Comparison of ENCODE assay signal across 24 cellular contexts in genomic region chr1:61224609-61225008, GRCh38.
DNase-seq lines count a peak whose midpoint lies in the region; ATAC-seq and TF ChIP-seq lines count a peak whose summit lies in the region.
"Had no signal": no experiment of that assay in that cellular context is flagged by ENCODE, and none has a peak within 500 bp of the region (broad histone marks: within the 10 kb centered on the region; RNA-seq: fewer than 3 reads in every experiment).

No MANE protein-coding gene starts in this region.

- no peak overlapping the region for H3K27ac ChIP-seq in thyroid gland
- H3K27ac ChIP-seq: C4-2B, hepatocyte, HL-60, neural progenitor cell, suprapubic skin had no signal

- no peaks in the 10 kb centered on the region for H3K36me3 ChIP-seq in thyroid gland
- H3K36me3 ChIP-seq: ascending aorta, neural progenitor cell, suprapubic skin had no signal

- ATAC-seq in Right ventricle myocardium inferior (peak; percentile 74), left cardiac atrium (peak; percentile 67 to 68), GM21723 (IDR thresholded peaks at IDR 0.05; ENCODE audit: unreplicated experiment) (no peak)
- ATAC-seq: activated CD8-positive, alpha-beta T cell treated with anti-CD3 and anti-CD28 coated beads, Interleukin-2, amount 10 ng/mL, durations not matched to agents 7 days and 5 days; activated T-cell treated with anti-CD3 and anti-CD28 coated beads, Interleukin-2, amount 50 U/mL, for 4 hours had no signal

- H3K4me3 ChIP-seq in thyroid gland (replicated peaks in 1 of 3), result no peak overlapping the region
- H3K4me3 ChIP-seq: ascending aorta, hepatocyte, neural progenitor cell, suprapubic skin had no signal

- TF ChIP-seq CTCF in thyroid gland (IDR thresholded peaks at IDR 0.05), result no peak

- no peak for DNase-seq in Right ventricle myocardium inferior (ENCODE audit: missing footprints)
- DNase-seq in cardiac septum (ENCODE audit: low spot score), result no peak
- DNase-seq in NCI-H524 (lab: John Stamatoyannopoulos, UW), result peak; percentile 83
- DNase-seq in left cardiac atrium, result peak; percentile 20
- peak; percentile 66 to 67 for DNase-seq in thyroid gland
- DNase-seq in stimulated activated CD4-positive, alpha-beta T cell treated with anti-CD3 and anti-CD28 coated beads, Interleukin-4, amount 100 ng/mL, for 1 hour, result no peak
- DNase-seq in activated T-cell treated with anti-CD3 and anti-CD28 coated beads, Interleukin-2, amount 50 U/mL, for 1 hour, result no peak
- DNase-seq: ACHN; activated B cell treated with CpG ODN at 0.5 μM for 24 hours; activated CD8-positive, alpha-beta T cell treated with anti-CD3 and anti-CD28 coated beads, Interleukin-2, amount 10 ng/mL, durations not matched to agents 7 days and 5 days; activated naive CD4-positive, alpha-beta T cell treated with anti-CD3 and anti-CD28 coated beads, Interleukin-2, amount 50 U/mL, for 16 hours; activated T-cell treated with anti-CD3 and anti-CD28 coated beads, Interleukin-2, amount 50 U/mL, for 4 hours; HCEC 1CT; MM.1S; NCI-H1694 treated with DMSO at 0.1 percent for 48 hours; NCI-H82; stimulated activated CD8-positive, alpha-beta memory T cell treated with anti-CD3 and anti-CD28 coated beads, Interleukin-4, amount 100 ng/mL, for 48 hours had no signal

- TF ChIP-seq POLR2A in thyroid gland (IDR thresholded peaks at IDR 0.05), result no peak

- H3K27me3 ChIP-seq in thyroid gland, result no peaks in the 10 kb centered on the region
- H3K27me3 ChIP-seq: ascending aorta, hepatocyte, neural progenitor cell, suprapubic skin had no signal

- 49 to 59% methylated on average over 1 of the region's 1 CpG for WGBS in thyroid gland, 2 donors

- intact Hi-C loops in Right ventricle myocardium inferior (cut with DNase I) (no loop called here), cardiac septum (cut with DNase I) (no loop called here), left cardiac atrium (cut with DNase I) (no loop called here), thyroid gland (cut with DNase I) (no loop called here)

- H3K9me3 ChIP-seq in thyroid gland, result no peaks in the 10 kb centered on the region
- H3K9me3 ChIP-seq: ascending aorta, suprapubic skin had no signal

- peaks cover 38 to 44% of the 10 kb centered on the region in 2 donors for H3K4me1 ChIP-seq in thyroid gland

Comparison
In these comparisons a context has a peak if more than half of its experiments do, and no peak if none do; other contexts are left out.
1. DNase-seq: peak in NCI-H524 (2 of 2), left cardiac atrium (single experiment) and thyroid gland (2 of 2); none in Right ventricle myocardium inferior (single experiment), cardiac septum (single experiment), stimulated activated CD4-positive, alpha-beta T cell treated with anti-CD3 and anti-CD28 coated beads, Interleukin-4, amount 100 ng/mL, for 1 hour (single experiment) and activated T-cell treated with anti-CD3 and anti-CD28 coated beads, Interleukin-2, amount 50 U/mL, for 1 hour (single experiment).